ENCODE assay signal across 16 cellular contexts in the genomic region with DNA sequence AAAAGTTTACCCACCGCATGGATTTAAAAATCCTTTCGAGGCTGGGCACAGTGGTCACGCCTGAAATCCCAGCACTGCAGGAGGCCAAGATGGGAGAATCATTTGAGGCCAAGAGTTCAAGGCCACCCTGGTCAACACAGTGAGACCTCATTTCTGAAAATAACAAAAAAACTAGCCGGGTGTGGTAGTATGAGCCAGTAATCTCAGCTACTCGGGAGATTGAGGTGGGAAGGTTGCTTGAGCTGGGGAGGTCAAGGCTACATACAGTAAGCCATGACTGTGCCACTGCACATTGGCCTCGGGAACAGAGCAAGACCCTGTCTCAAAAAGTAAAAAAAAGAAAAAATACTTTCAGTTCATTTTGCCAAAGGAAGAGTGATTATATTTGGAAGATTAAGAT. TPM values are rescaled to one million over a fixed set of nuclear protein-coding genes. Genes with fewer than 3 reads are reported as not detected.
DNase-seq lines count a peak whose midpoint lies in the region; ATAC-seq, FAIRE-seq and TF ChIP-seq lines count a peak whose summit lies in the region.
"Had no signal": no experiment of that assay in that cellular context is flagged by ENCODE, and none has a peak within 500 bp of the region (broad histone marks: within the 10 kb centered on the region; RNA-seq: fewer than 3 reads in every experiment).

No MANE protein-coding gene starts in this region.

- POLR2A ChIA-PET in HepG2 (lab: Yijun Ruan, JAX), result no interaction called here
- POLR2A ChIA-PET in activated CD4-positive, alpha-beta memory T cell treated with anti-CD3 and anti-CD28 coated beads for 36 hours (lab: Charles Lee), result interaction anchor here (0.7 to 1.1 kb wide), 2 partner anchors 13 to 68 kb away, joined by 4 to 5 read pairs; a partner anchor contains a TSS

- peaks cover 3% of the 10 kb centered on the region; the same call in 1 of the 2 replicates for H4K20me1 ChIP-seq in HepG2 (ENCODE audit: insufficient read depth, low read length)

- intact Hi-C loops in HepG2 (cut with micrococcal nuclease; ENCODE audit: unreplicated experiment), result no loop called here
- intact Hi-C loops in right lobe of liver (cut with DNase I), result no loop called here
- intact Hi-C loops in activated CD4-positive, alpha-beta memory T cell treated with anti-CD3 and anti-CD28 coated beads for 36 hours (cut with micrococcal nuclease), result no loop called here

- H3K27ac ChIP-seq in HepG2 (ENCODE audit: extremely low read length, insufficient read depth, low read length) (no peak overlapping the region), right lobe of liver (peak overlapping the region in 1 of 3 donors; percentile 19)
- H3K27ac ChIP-seq: epithelial cell of prostate had no signal

- H3K4me1 ChIP-seq in HepG2 (ENCODE audit: insufficient read depth, low read length) (peaks cover 41% of the 10 kb centered on the region), right lobe of liver (peaks cover 4 to 47% (median 12%) of the 10 kb centered on the region in 4 donors)

- TF ChIP-seq POLR2A in HepG2 (IDR thresholded peaks at IDR 0.05; ENCODE audit: insufficient read depth in 1 of 2, low read depth in 2 of 2, low read length in 2 of 2) (no peak), right lobe of liver (IDR thresholded peaks at IDR 0.05) (no peak)

- TF ChIP-seq CTCF in HepG2 (CRISPR knock-in tag; IDR thresholded peaks at IDR 0.05) (no peak), right lobe of liver (IDR thresholded peaks at IDR 0.05) (no peak), mesothelial cell of epicardium (IDR thresholded peaks at IDR 0.05; ENCODE audit: unreplicated experiment) (no peak)

- H3K36me3 Mint-ChIP-seq in activated CD4-positive, alpha-beta memory T cell treated with anti-CD3 and anti-CD28 coated beads for 36 hours, result peaks cover 46% of the 10 kb centered on the region
- H3K36me3 Mint-ChIP-seq in mesothelial cell of epicardium, result peaks cover 34% of the 10 kb centered on the region

- peaks cover 5 to 25% of the 10 kb centered on the region in 2 experiments for H3K36me3 ChIP-seq in HepG2 (replicated peaks in 1 of 2; ENCODE audit: control insufficient read depth in 1 of 2, insufficient read depth in 2 of 2, low read length in 2 of 2)
- H3K36me3 ChIP-seq in right lobe of liver, result peaks cover 0 to 4% (median 2%) of the 10 kb centered on the region in 4 donors

- peak overlapping the region; percentile 57 for H3K27ac Mint-ChIP-seq in activated CD4-positive, alpha-beta memory T cell treated with anti-CD3 and anti-CD28 coated beads for 36 hours
- H3K27ac Mint-ChIP-seq in mesothelial cell of epicardium, result peak overlapping the region; percentile 75

- no peak overlapping the region for H3K4me2 ChIP-seq in HepG2 (ENCODE audit: low read depth, low read length)

- in situ Hi-C loops in HepG2 (cut with HindIII; ENCODE audit: extremely low pct_ligation_motif_present, low pct_unique_long_range_greater_than_20kb), result no loop called here

- H2AFZ ChIP-seq in HepG2 (ENCODE audit: low read length), result no peak overlapping the region

- no TSS peak for BruUV-seq in HepG2 (replicated peaks; lab: Mats Ljungman, UMichigan)

- no peak for TF ChIP-seq RAD21 in HepG2 (CRISPR knock-in tag; IDR thresholded peaks at IDR 0.05)

- H3K27me3 ChIP-seq in HepG2 (ENCODE audit: control insufficient read depth in 1 of 2, insufficient read depth in 2 of 2, low read length in 2 of 2), result no peaks in the 10 kb centered on the region
- no peaks in the 10 kb centered on the region for H3K27me3 ChIP-seq in right lobe of liver

- no peak overlapping the region for H3K4me3 Mint-ChIP-seq in activated CD4-positive, alpha-beta memory T cell treated with anti-CD3 and anti-CD28 coated beads for 36 hours
- no peak overlapping the region for H3K4me3 Mint-ChIP-seq in mesothelial cell of epicardium

- H3K9me3 ChIP-seq in HepG2 (ENCODE audit: low read length), result no peaks in the 10 kb centered on the region
- H3K9me3 ChIP-seq in right lobe of liver, result no peaks in the 10 kb centered on the region

- H3K4me1 Mint-ChIP-seq in activated CD4-positive, alpha-beta memory T cell treated with anti-CD3 and anti-CD28 coated beads for 36 hours (ENCODE audit: low read depth), result peaks cover 74% of the 10 kb centered on the region
- peaks cover 15% of the 10 kb centered on the region for H3K4me1 Mint-ChIP-seq in mesothelial cell of epicardium

- DNase-seq in HepG2 (ENCODE audit: low spot score) (no peak), right lobe of liver (no peak), mesothelial cell of epicardium (ENCODE audit: low spot score in 2 of 2, unreplicated experiment in 2 of 2) (no peak), NCI-H187 (lab: John Stamatoyannopoulos, UW) (no peak), NCI-H2227 treated with DMSO at 0.1 percent for 48 hours (lab: John Stamatoyannopoulos, UW) (no peak)
- no peak for DNase-seq in activated CD4-positive, alpha-beta memory T cell treated with anti-CD3 and anti-CD28 coated beads for 36 hours
- DNase-seq: activated CD4-positive, alpha-beta T cell treated with anti-CD3 and anti-CD28 coated beads for 4 hours; activated effector memory CD4-positive, alpha-beta T cell treated with Interleukin-2 at 50 U/mL for 16 hours; cortex of kidney; left ventricle myocardium superior; NCI-H146; SHP77; stimulated activated naive CD4-positive, alpha-beta T cell treated with Interleukin-2 at 50 U/mL for 16 hours had no signal

- H3K4me3 ChIP-seq in HepG2 (replicated peaks in 1 of 3; ENCODE audit: insufficient read depth in 1 of 3, low read depth in 2 of 3, low read length in 3 of 3) (no peak overlapping the region), right lobe of liver (no peak overlapping the region)

- no peaks in the 10 kb centered on the region for H3K9me3 Mint-ChIP-seq in activated CD4-positive, alpha-beta memory T cell treated with anti-CD3 and anti-CD28 coated beads for 36 hours
- H3K9me3 Mint-ChIP-seq in mesothelial cell of epicardium, result peaks cover 9% of the 10 kb centered on the region

- TF ChIP-seq EP300 in HepG2 (IDR thresholded peaks at IDR 0.05; ENCODE audit: low read depth in 2 of 2, low read length in 2 of 2), result no peak
- TF ChIP-seq EP300 in HepG2 (CRISPR knock-in tag; IDR thresholded peaks at IDR 0.05; ENCODE audit: borderline replicate concordance), result no peak

- no peak overlapping the region for H3K9ac ChIP-seq in HepG2 (ENCODE audit: insufficient read depth, low read depth, low read length)

- ATAC-seq in HepG2 (peak; percentile 35; the same call in 2 of the 3 replicates), right lobe of liver (no peak), HG03378 (IDR thresholded peaks at IDR 0.05; ENCODE audit: unreplicated experiment) (no peak), HG02798 (IDR thresholded peaks at IDR 0.05; ENCODE audit: poor library complexity, unreplicated experiment) (no peak)
- ATAC-seq: left ventricle myocardium superior had no signal

- no peaks in the 10 kb centered on the region for H3K27me3 Mint-ChIP-seq in activated CD4-positive, alpha-beta memory T cell treated with anti-CD3 and anti-CD28 coated beads for 36 hours
- H3K27me3 Mint-ChIP-seq in mesothelial cell of epicardium (ENCODE audit: low read depth), result no peaks in the 10 kb centered on the region

- FAIRE-seq in HepG2 (lab: Jason Lieb, UNC), result no peak

- H3K79me2 ChIP-seq in HepG2 (ENCODE audit: insufficient read depth, low read length), result peaks cover 82% of the 10 kb centered on the region

- 76% methylated on average over 6 of the region's 6 CpGs for WGBS in HepG2 (ENCODE audit: low lambda C conversion rate)
- WGBS in right lobe of liver (ENCODE audit: insufficient coverage, low coverage, low lambda C conversion rate, missing lambda C conversion rate), result 71% methylated on average over 6 of the region's 6 CpGs

- CTCF ChIA-PET in HepG2 (lab: Yijun Ruan, JAX; ENCODE audit: low intra/inter-chr PET ratio, low total read pairs), result no interaction called here
- CTCF ChIA-PET in activated CD4-positive, alpha-beta memory T cell treated with anti-CD3 and anti-CD28 coated beads for 36 hours (lab: Charles Lee), result interaction anchor here (1.5 to 1.8 kb wide), 2 partner anchors 10 to 57 kb away, joined by 4 to 5 read pairs; no protein-coding TSS in a partner anchor

TF ChIP-seq in HepG2, 621 proteins besides CTCF, POLR2A, EP300 and RAD21 (continues in another document):
- TF ChIP-seq ZNF160 (CRISPR knock-in tag; IDR thresholded peaks at IDR 0.05) (no peak), ZBTB21 (CRISPR knock-in tag; IDR thresholded peaks at IDR 0.05) (no peak), JARID2 (CRISPR knock-in tag; IDR thresholded peaks at IDR 0.05; ENCODE audit: insufficient replicate concordance) (no peak)

RNA-seq across cellular contexts. Expression of a gene that starts 12.7 kb away (rescaled TPM):
- total RNA-seq in HepG2 (2016; rRNA removed; fragmentation: Illumina TruSeq; extraction: Trizol) (22.9 and 45.8 TPM in 2 replicates), right lobe of liver (10 to 100 TPM; 10.7 to 70.6 (median 23.4) TPM), mesothelial cell of epicardium (36.2 to 37.7 TPM (median 37.7 TPM) in 3 replicates)
- 8.3 and 10.6 TPM in 2 replicates for total RNA-seq in HepG2 (2016; cell fraction: cytosol; rRNA removed; fragmentation: Illumina TruSeq; extraction: Trizol; ENCODE audit: low read depth)
- 22.8 and 43.0 TPM in 2 replicates for total RNA-seq in HepG2 (2016; cell fraction: insoluble cytoplasmic fraction; rRNA removed; fragmentation: Illumina TruSeq; extraction: Trizol)
- total RNA-seq in HepG2 (2016; cell fraction: membrane; rRNA removed; fragmentation: Illumina TruSeq; extraction: Trizol), result 30.7 and 34.7 TPM in 2 replicates
- total RNA-seq in HepG2 (2016; cell fraction: nucleus; rRNA removed; fragmentation: Illumina TruSeq; extraction: Trizol), result 21.1 and 24.0 TPM in 2 replicates
- 23.7 and 31.0 TPM in 2 replicates for polyA plus RNA-seq in HepG2 (2011; rRNA removed)
- polyA plus RNA-seq in HepG2 (2011; cell fraction: cytosol; rRNA removed), result 13.2 and 21.5 TPM in 2 replicates
- 10.2 and 12.4 TPM in 2 replicates for polyA plus RNA-seq in HepG2 (2011; cell fraction: nucleus; rRNA removed)
- polyA plus RNA-seq in HepG2 (2012), result 26.8 and 27.3 TPM in 2 replicates
- 3.4 and 3.6 TPM in 2 replicates for polyA plus RNA-seq in HepG2 (2016; cell fraction: cytosol; fragmentation: Illumina TruSeq; extraction: Trizol; ENCODE audit: low read depth)
- 41.0 and 43.8 TPM in 2 replicates for polyA plus RNA-seq in HepG2 (2016; cell fraction: insoluble cytoplasmic fraction; fragmentation: Illumina TruSeq; extraction: Trizol; ENCODE audit: low read depth)
- polyA plus RNA-seq in HepG2 (2016; cell fraction: membrane; fragmentation: Illumina TruSeq; extraction: Trizol; ENCODE audit: low read depth), result 18.5 and 20.3 TPM in 2 replicates
- 24.4 and 25.6 TPM in 2 replicates for polyA plus RNA-seq in HepG2 (2016; cell fraction: nucleus; fragmentation: Illumina TruSeq; extraction: Trizol; ENCODE audit: insufficient read depth, low read depth)
- 21.9 and 29.7 TPM in 2 replicates for polyA minus RNA-seq in HepG2 (2011; rRNA and poly(A)+ RNA removed; ENCODE audit: low replicate concordance)
- polyA minus RNA-seq in HepG2 (2011; cell fraction: cytosol; rRNA and poly(A)+ RNA removed), result 37.8 and 38.8 TPM in 2 replicates
- polyA minus RNA-seq in HepG2 (2011; cell fraction: nucleus; rRNA and poly(A)+ RNA removed), result 37.3 and 39.9 TPM in 2 replicates
- total RNA-seq in activated CD4-positive, alpha-beta memory T cell treated with anti-CD3 and anti-CD28 coated beads for 36 hours, result 10 to 100 TPM; 55.4 to 55.7 TPM
